In genomic region chr21:15483138-15483780, GRCh38 we compare ENCODE assay signal across 8 cellular contexts.
DNase-seq lines count a peak whose midpoint lies in the region; ATAC-seq, FAIRE-seq and TF ChIP-seq lines count a peak whose summit lies in the region.

No MANE protein-coding gene starts in this region.

- no peak for TF ChIP-seq EP300 in suprapubic skin (IDR thresholded peaks at IDR 0.05)

- no peak for TF ChIP-seq POLR2A in suprapubic skin (IDR thresholded peaks at IDR 0.05)

- ATAC-seq in GM21825 (IDR thresholded peaks at IDR 0.05; ENCODE audit: unreplicated experiment), result peak; percentile 98

- H3K4me3 ChIP-seq in fibroblast of villous mesenchyme (ENCODE audit: low read depth, low read length) (no peak overlapping the region), suprapubic skin (no peak overlapping the region)

- H3K36me3 ChIP-seq in suprapubic skin, result no peaks in the 10 kb centered on the region

- FAIRE-seq in RCC 7860 (lab: Jason Lieb, UNC), result peak; percentile 76

- WGBS in suprapubic skin, result 10% methylated on average over 8 of the region's 8 CpGs

- H3K4me1 ChIP-seq in suprapubic skin, result no peaks in the 10 kb centered on the region

- no peaks in the 10 kb centered on the region for H3K9me3 ChIP-seq in suprapubic skin

- DNase-seq in ELF-1 (ENCODE audit: low read depth, low spot score), result peak; percentile 85
- peak; percentile 76 for DNase-seq in KG1 (lab: John Stamatoyannopoulos, UW)
- DNase-seq in RCC 7860 (ENCODE audit: low spot score), result peak; percentile 77
- DNase-seq in activated T-helper 1 cell treated with anti-CD3 and anti-CD28 coated beads, Interleukin-2, amount 50 U/mL, for 16 hours (ENCODE audit: low read depth in 1 of 2, low spot score in 1 of 2), result peak; percentile 52
- peak; percentile 86 for DNase-seq in fibroblast of villous mesenchyme (ENCODE audit: low read depth)
- peak; percentile 80 for DNase-seq in non-pigmented ciliary epithelial cell (ENCODE audit: low read depth)
- DNase-seq in suprapubic skin (ENCODE audit: low spot score in 2 of 2), result peak; percentile 88 to 89

- H3K27ac ChIP-seq in suprapubic skin, result no peak overlapping the region

- TF ChIP-seq CTCF in fibroblast of villous mesenchyme (IDR thresholded peaks at IDR 0.05; ENCODE audit: insufficient read depth, low read depth, low read length) (peak; percentile 91), suprapubic skin (IDR thresholded peaks at IDR 0.05) (peak; percentile 53 to 86)

- H3K27me3 ChIP-seq in suprapubic skin, result no peaks in the 10 kb centered on the region
